16 cellular contexts compared by ENCODE assay signal in genomic region chr19:13092608-13093260, GRCh38. TPM values are rescaled to one million over a fixed set of nuclear protein-coding genes. Genes with fewer than 3 reads are reported as not detected.
DNase-seq lines count a peak whose midpoint lies in the region; ATAC-seq, FAIRE-seq and TF ChIP-seq lines count a peak whose summit lies in the region.
"Had no signal": no experiment of that assay in that cellular context is flagged by ENCODE, and none has a peak within 500 bp of the region (broad histone marks: within the 10 kb centered on the region; RNA-seq: fewer than 3 reads in every experiment).

No MANE protein-coding gene starts in this region.

- intact Hi-C loops in kidney (cut with DNase I): no loop called here

- peaks cover 34% of the 10 kb centered on the region for H3K4me1 ChIP-seq in adipocyte (ENCODE audit: control insufficient read depth, insufficient read depth, low read length)
- H3K4me1 ChIP-seq in kidney (ENCODE audit: control insufficient read depth in 1 of 2, insufficient read depth in 1 of 2, low read depth in 1 of 2, low read length in 2 of 2): peaks cover 18 to 25% of the 10 kb centered on the region in 2 donors
- H3K4me1 ChIP-seq in effector memory CD4-positive, alpha-beta T cell (ENCODE audit: control insufficient read depth, insufficient read depth, low read length, poor library complexity, severe bottlenecking): peaks cover 30% of the 10 kb centered on the region

- TF ChIP-seq CTCF in C4-2B (conservative IDR thresholded peaks at IDR 0.05) (no peak), kidney (IDR thresholded peaks at IDR 0.05; ENCODE audit: borderline replicate concordance, extremely low read depth, insufficient read depth) (no peak)

- peaks cover 32% of the 10 kb centered on the region for H3K36me3 ChIP-seq in adipocyte (ENCODE audit: control insufficient read depth, insufficient read depth, low read length, severe bottlenecking)
- no peaks in the 10 kb centered on the region for H3K36me3 ChIP-seq in kidney (ENCODE audit: control insufficient read depth in 1 of 2, insufficient read depth in 2 of 2, low read length in 2 of 2)
- no peaks in the 10 kb centered on the region for H3K36me3 ChIP-seq in effector memory CD4-positive, alpha-beta T cell (ENCODE audit: control insufficient read depth, insufficient read depth, low read length)
- H3K36me3 ChIP-seq: colonic mucosa had no signal

- no peaks in the 10 kb centered on the region for H3K27me3 ChIP-seq in adipocyte (replicated peaks; ENCODE audit: control insufficient read depth, insufficient read depth, low read length)
- H3K27me3 ChIP-seq in effector memory CD4-positive, alpha-beta T cell (replicated peaks; ENCODE audit: control insufficient read depth, insufficient read depth, low read length, poor library complexity, severe bottlenecking): peaks cover 23% of the 10 kb centered on the region
- H3K27me3 ChIP-seq: colonic mucosa had no signal

- DNase-seq in adipocyte (ENCODE audit: low read depth): no peak
- DNase-seq in kidney: no peak
- DNase-seq in T-helper 2 cell: no peak
- DNase-seq in effector memory CD4-positive, alpha-beta T cell: no peak
- DNase-seq: activated CD4-positive, alpha-beta T cell treated with anti-CD3 and anti-CD28 coated beads, Interleukin-2, amount 50 U/mL, for 48 hours; activated gamma-delta T cell treated with Interleukin-2 at 50 U/mL for 16 hours; CD4-positive, CD25-positive, alpha-beta regulatory T cell; colonic mucosa; GDM1; NCI-H1048; NCI-H524 treated with DMSO at 0.1 percent for 48 hours had no signal

- H3K9ac ChIP-seq in adipocyte (ENCODE audit: low read length): peak overlapping the region; percentile 78
- no peak overlapping the region for H3K9ac ChIP-seq in kidney (ENCODE audit: low read length in 2 of 2)

- peak overlapping the region; percentile 10 for H3K27ac ChIP-seq in C4-2B
- H3K27ac ChIP-seq in kidney (ENCODE audit: low read depth in 2 of 2, low read length in 2 of 2): peak overlapping the region; percentile 32 to 53
- H3K27ac ChIP-seq in skin epidermis: peak overlapping the region in 13 of 21 experiments; percentile 19 to 84 (median 65)
- H3K27ac ChIP-seq in effector memory CD4-positive, alpha-beta T cell (ENCODE audit: insufficient read depth, low read length, poor library complexity, severe bottlenecking): no peak overlapping the region

- no peak for ATAC-seq in HG03095 (IDR thresholded peaks at IDR 0.05; ENCODE audit: unreplicated experiment)
- no peak for ATAC-seq in HG03571 (IDR thresholded peaks at IDR 0.05; ENCODE audit: unreplicated experiment)

- H3K4me3 ChIP-seq in adipocyte (ENCODE audit: low read length) (no peak overlapping the region), kidney (ENCODE audit: low read length in 2 of 2) (no peak overlapping the region), skin epidermis (no peak overlapping the region)
- H3K4me3 ChIP-seq in effector memory CD4-positive, alpha-beta T cell (ENCODE audit: insufficient read depth, low read depth, low read length, poor library complexity, severe bottlenecking): no peak overlapping the region
- H3K4me3 ChIP-seq: colonic mucosa, lung had no signal

- FAIRE-seq in kidney (lab: Jason Lieb, UNC): no peak

- H3K9me3 ChIP-seq in adipocyte (ENCODE audit: control insufficient read depth, low read length) (no peaks in the 10 kb centered on the region), kidney (ENCODE audit: control insufficient read depth in 1 of 2, low read length in 2 of 2) (no peaks in the 10 kb centered on the region)
- no peaks in the 10 kb centered on the region for H3K9me3 ChIP-seq in effector memory CD4-positive, alpha-beta T cell (ENCODE audit: control insufficient read depth, low read length)
- H3K9me3 ChIP-seq: colonic mucosa had no signal

RNA-seq across cellular contexts. Expression of gene LYL1, which starts 9.9 kb away (rescaled TPM):
- total RNA-seq in kidney: 13.8 TPM
- 8.5 TPM for polyA plus RNA-seq in kidney (ENCODE audit: insufficient read depth, low read depth, low replicate concordance)

RNA-seq across cellular contexts. Expression of gene TRMT1, which starts 23.8 kb away (rescaled TPM):
- total RNA-seq in kidney: 40.0 TPM
- 22.7 TPM for polyA plus RNA-seq in kidney (ENCODE audit: insufficient read depth, low read depth, low replicate concordance)

RNA-seq across cellular contexts. Expression of gene NACC1, which starts 25.3 kb away (rescaled TPM):
- 46.1 TPM for total RNA-seq in kidney
- polyA plus RNA-seq in kidney (ENCODE audit: insufficient read depth, low read depth, low replicate concordance): 16.7 TPM

RNA-seq across cellular contexts. Expression of gene STX10, which starts 57.4 kb away (rescaled TPM):
- total RNA-seq in kidney: 39.5 TPM
- 52.9 TPM for polyA plus RNA-seq in kidney (ENCODE audit: insufficient read depth, low read depth, low replicate concordance)

RNA-seq across cellular contexts. Expression of gene IER2, which starts 57.5 kb away (rescaled TPM):
- total RNA-seq in kidney: 73.9 TPM
- polyA plus RNA-seq in kidney (ENCODE audit: insufficient read depth, low read depth, low replicate concordance): 96.7 TPM
